In the genomic region with DNA sequence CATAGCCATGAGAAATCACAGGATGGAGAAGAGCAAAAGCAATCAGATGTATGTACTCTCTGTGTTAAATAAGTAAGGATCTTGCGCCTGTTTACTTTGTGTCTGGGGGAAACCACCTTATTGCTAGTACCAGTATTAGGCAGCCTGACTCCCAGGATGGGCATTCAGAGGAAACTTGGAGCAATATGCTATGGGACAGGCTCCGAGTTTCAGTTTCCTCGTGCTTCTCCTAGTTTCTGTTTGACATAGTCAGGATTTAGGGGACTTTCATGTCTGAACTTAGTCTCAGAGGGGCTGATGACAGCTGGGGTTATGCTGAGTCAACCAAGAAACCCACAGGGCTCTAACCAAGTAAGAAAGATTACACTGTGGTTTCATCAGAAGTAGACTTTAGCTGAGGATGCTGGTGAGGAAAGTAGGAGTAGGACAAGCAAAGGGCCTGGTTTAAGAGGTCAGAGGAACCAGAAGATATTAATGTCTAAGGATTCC, we compare ENCODE assay signal across 9 cellular contexts. TPM values are rescaled to one million over a fixed set of nuclear protein-coding genes. Genes with fewer than 3 reads are reported as not detected.
DNase-seq lines count a peak whose midpoint lies in the region; ATAC-seq, FAIRE-seq and TF ChIP-seq lines count a peak whose summit lies in the region.
"Had no signal": no experiment of that assay in that cellular context is flagged by ENCODE, and none has a peak within 500 bp of the region (broad histone marks: within the 10 kb centered on the region; RNA-seq: fewer than 3 reads in every experiment).

No MANE protein-coding gene starts in this region.

- peak; percentile 95 for FAIRE-seq in GM19239 (lab: Jason Lieb, UNC)

- no peaks in the 10 kb centered on the region for H3K36me3 Mint-ChIP-seq in activated CD8-positive, alpha-beta T cell treated with anti-CD3 and anti-CD28 coated beads for 36 hours (ENCODE audit: low read depth)
- H3K36me3 Mint-ChIP-seq: brain had no signal

- DNase-seq in AG08395 (ENCODE audit: low spot score): peak; percentile 3
- peak; percentile 52 for DNase-seq in GM19239 (ENCODE audit: insufficient read length, low spot score)
- DNase-seq in activated CD8-positive, alpha-beta T cell treated with anti-CD3 and anti-CD28 coated beads for 36 hours: peak; percentile 74
- peak; percentile 14 to 34 (median 18) for DNase-seq in stimulated activated CD4-positive, alpha-beta T cell treated with anti-CD3 and anti-CD28 coated beads, TNF-alpha, amount 100 ng/mL, for 48 hours (ENCODE audit: low read depth in 3 of 3)
- DNase-seq in left colon: no peak
- DNase-seq in left lobe of liver (ENCODE audit: low spot score): no peak
- DNase-seq in SHP77 (lab: John Stamatoyannopoulos, UW): no peak

- no peak overlapping the region for H3K4me3 Mint-ChIP-seq in activated CD8-positive, alpha-beta T cell treated with anti-CD3 and anti-CD28 coated beads for 36 hours
- H3K4me3 Mint-ChIP-seq: brain had no signal

- peak; percentile 99 for ATAC-seq in HG03135 (IDR thresholded peaks at IDR 0.05; ENCODE audit: unreplicated experiment)
- peak; percentile 93 for ATAC-seq in activated CD8-positive, alpha-beta T cell treated with anti-CD3 and anti-CD28 coated beads for 36 hours
- ATAC-seq in left colon: no peak
- ATAC-seq in left lobe of liver: no peak

- no peaks in the 10 kb centered on the region for H3K9me3 Mint-ChIP-seq in activated CD8-positive, alpha-beta T cell treated with anti-CD3 and anti-CD28 coated beads for 36 hours

- peaks cover 2% of the 10 kb centered on the region for H3K27me3 Mint-ChIP-seq in activated CD8-positive, alpha-beta T cell treated with anti-CD3 and anti-CD28 coated beads for 36 hours

- intact Hi-C loops in activated CD8-positive, alpha-beta T cell treated with anti-CD3 and anti-CD28 coated beads for 36 hours (cut with micrococcal nuclease): no loop called here
- intact Hi-C loops in left colon (cut with DNase I, micrococcal nuclease): no loop called here

- peak overlapping the region; percentile 53 for H3K27ac Mint-ChIP-seq in activated CD8-positive, alpha-beta T cell treated with anti-CD3 and anti-CD28 coated beads for 36 hours

- TF ChIP-seq CTCF in activated CD8-positive, alpha-beta T cell treated with anti-CD3 and anti-CD28 coated beads for 36 hours (IDR thresholded peaks at IDR 0.05): no peak

- POLR2A ChIA-PET in activated CD8-positive, alpha-beta T cell treated with anti-CD3 and anti-CD28 coated beads for 36 hours (lab: Charles Lee): no interaction called here

- H3K4me1 Mint-ChIP-seq in activated CD8-positive, alpha-beta T cell treated with anti-CD3 and anti-CD28 coated beads for 36 hours (ENCODE audit: low read depth): peaks cover 10% of the 10 kb centered on the region
- H3K4me1 Mint-ChIP-seq: brain had no signal

- CTCF ChIA-PET in activated CD8-positive, alpha-beta T cell treated with anti-CD3 and anti-CD28 coated beads for 36 hours (lab: Charles Lee): no interaction called here

RNA-seq across cellular contexts. Expression of a gene that starts 13.5 kb away (rescaled TPM):
- total RNA-seq in activated CD8-positive, alpha-beta T cell treated with anti-CD3 and anti-CD28 coated beads for 36 hours: under 1 TPM; 0.20 to 0.22 TPM
- 1 to 10 TPM; 8.6 to 9.9 TPM for total RNA-seq in left colon
- 0.40 TPM for total RNA-seq in left lobe of liver

Comparison
In these comparisons a context has a peak if more than half of its experiments do, and no peak if none do; other contexts are left out.
1. DNase-seq: peak in AG08395 (single experiment), GM19239 (single experiment), activated CD8-positive, alpha-beta T cell treated with anti-CD3 and anti-CD28 coated beads for 36 hours (single experiment) and stimulated activated CD4-positive, alpha-beta T cell treated with anti-CD3 and anti-CD28 coated beads, TNF-alpha, amount 100 ng/mL, for 48 hours (3 of 3); none in left colon (0 of 2), left lobe of liver (single experiment) and SHP77 (0 of 2).
2. ATAC-seq: peak in HG03135 (single experiment) and activated CD8-positive, alpha-beta T cell treated with anti-CD3 and anti-CD28 coated beads for 36 hours (single experiment); none in left colon (single experiment) and left lobe of liver (single experiment).